ENCODE assay signal across 8 cellular contexts in genomic region chr3:179071161-179071568, GRCh38. TPM values are rescaled to one million over a fixed set of nuclear protein-coding genes. Genes with fewer than 3 reads are reported as not detected.
DNase-seq lines count a peak whose midpoint lies in the region; ATAC-seq and TF ChIP-seq lines count a peak whose summit lies in the region.

No MANE protein-coding gene starts in this region.

- H3K27ac ChIP-seq in esophagus muscularis mucosa (replicated peaks in 1 of 4) (peak overlapping the region; percentile 88 to 96 (median 90)), neutrophil (peak overlapping the region; percentile 67), thyroid gland (peak overlapping the region; percentile 67 to 86 (median 83))

- peak; percentile 27 for DNase-seq in DMS79 treated with DMSO at 0.1 percent for 48 hours (lab: John Stamatoyannopoulos, UW)
- no peak for DNase-seq in DMS79 (lab: John Stamatoyannopoulos, UW)
- DNase-seq in NCI-H2081 treated with DMSO at 0.1 percent for 48 hours (lab: John Stamatoyannopoulos, UW), result peak; percentile 32
- peak; percentile 43 for DNase-seq in activated T-cell treated with anti-CD3 and anti-CD28 coated beads for 48 hours (ENCODE audit: low read depth)
- DNase-seq in esophagus muscularis mucosa (ENCODE audit: extremely low spot score), result no peak
- no peak for DNase-seq in thyroid gland

- ATAC-seq in HG02759 (IDR thresholded peaks at IDR 0.05; ENCODE audit: unreplicated experiment), result peak; percentile 43

- H3K36me3 ChIP-seq in esophagus muscularis mucosa, result peaks cover 12 to 14% (median 13%) of the 10 kb centered on the region in 4 donors
- H3K36me3 ChIP-seq in neutrophil, result peaks cover 5% of the 10 kb centered on the region
- H3K36me3 ChIP-seq in thyroid gland, result peaks cover 7 to 10% of the 10 kb centered on the region in 2 donors

- H3K4me3 ChIP-seq in esophagus muscularis mucosa (peak overlapping the region; percentile 72 to 92 (median 86)), neutrophil (ENCODE audit: low read depth in 1 of 2, low read length in 1 of 2) (peak overlapping the region; percentile 71 to 77), thyroid gland (replicated peaks in 1 of 3) (peak overlapping the region; percentile 36 to 77 (median 73))

- no peak for TF ChIP-seq POLR2A in esophagus muscularis mucosa (IDR thresholded peaks at IDR 0.05; ENCODE audit: low read depth)
- no peak for TF ChIP-seq POLR2A in thyroid gland (IDR thresholded peaks at IDR 0.05)

- H3K4me1 ChIP-seq in esophagus muscularis mucosa (peaks cover 3 to 43% (median 32%) of the 10 kb centered on the region in 4 donors), neutrophil (ENCODE audit: control insufficient read depth in 1 of 2, insufficient read depth in 1 of 2, low read depth in 1 of 2, low read length in 1 of 2) (peaks cover 6 to 12% of the 10 kb centered on the region in 2 experiments), thyroid gland (peaks cover 0 to 4% of the 10 kb centered on the region in 2 donors)

- H3K9me3 ChIP-seq in esophagus muscularis mucosa, result no peaks in the 10 kb centered on the region
- no peaks in the 10 kb centered on the region for H3K9me3 ChIP-seq in neutrophil
- H3K9me3 ChIP-seq in thyroid gland, result no peaks in the 10 kb centered on the region

- no peak for TF ChIP-seq CTCF in esophagus muscularis mucosa (IDR thresholded peaks at IDR 0.05)
- TF ChIP-seq CTCF in neutrophil (IDR thresholded peaks at IDR 0.05), result no peak
- no peak for TF ChIP-seq CTCF in thyroid gland (IDR thresholded peaks at IDR 0.05)

- no peaks in the 10 kb centered on the region for H3K27me3 ChIP-seq in esophagus muscularis mucosa
- no peaks in the 10 kb centered on the region for H3K27me3 ChIP-seq in neutrophil
- no peaks in the 10 kb centered on the region for H3K27me3 ChIP-seq in thyroid gland

- intact Hi-C loops in esophagus muscularis mucosa (cut with DNase I) (no loop called here), thyroid gland (cut with DNase I) (no loop called here)

- 1% methylated on average over 20 of the region's 21 CpGs for WGBS in esophagus muscularis mucosa
- WGBS in thyroid gland, 2 donors, result 5 to 6% methylated on average over 14 to 21 of the region's 21 CpGs

- TF ChIP-seq EP300 in esophagus muscularis mucosa (IDR thresholded peaks at IDR 0.05), result no peak

RNA-seq across cellular contexts. Expression of gene ZMAT3, which starts 0.4 kb away (rescaled TPM):
- 10 to 100 TPM; 15.2 to 26.6 (median 23.1) TPM for total RNA-seq in esophagus muscularis mucosa
- 10 to 100 TPM; 11.6 to 15.8 (median 13.1) TPM for total RNA-seq in thyroid gland

Comparison
In these comparisons a context has a peak if more than half of its experiments do, and no peak if none do; other contexts are left out.
1. DNase-seq: peak in DMS79 treated with DMSO at 0.1 percent for 48 hours (single experiment), NCI-H2081 treated with DMSO at 0.1 percent for 48 hours (single experiment) and activated T-cell treated with anti-CD3 and anti-CD28 coated beads for 48 hours (single experiment); none in DMS79 (single experiment), esophagus muscularis mucosa (single experiment) and thyroid gland (0 of 2).
2. Peak in every context shown above with its lines, with median percentiles within 50 percentile points of each other: H3K27ac ChIP-seq and H3K4me3 ChIP-seq.